ENCODE assay signal across 1 cellular context in the genomic region with DNA sequence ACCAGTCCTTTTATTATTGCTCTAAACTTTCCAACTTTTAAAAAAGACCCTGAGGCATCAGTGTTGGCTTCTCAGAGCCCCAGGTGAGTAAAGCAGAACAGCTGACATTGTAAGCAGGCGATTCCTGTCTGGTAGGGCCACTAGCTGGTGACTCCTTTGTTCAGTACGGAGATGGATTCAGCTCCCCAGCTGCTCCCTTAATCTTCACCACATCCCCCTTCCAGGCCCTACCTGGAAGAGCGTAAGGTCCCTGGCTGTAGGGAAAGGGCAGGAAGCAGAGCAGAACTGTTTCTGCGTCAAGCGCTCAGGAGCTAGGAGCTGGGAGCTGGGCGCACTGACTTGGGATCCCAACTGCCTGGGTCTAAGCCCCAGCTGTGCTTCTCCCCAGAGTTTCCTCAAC.
TF ChIP-seq lines count a peak whose summit lies in the region.

No MANE protein-coding gene starts in this region.

TF ChIP-seq in WTC11, 78 proteins besides CTCF, POLR2A, EP300 and RAD21:
- peak; percentile 90 for TF ChIP-seq ZNF317 (CRISPR knock-in tag; IDR thresholded peaks at IDR 0.05; ENCODE audit: borderline replicate concordance, low read depth)
- TF ChIP-seq CREB1 (CRISPR knock-in tag; IDR thresholded peaks at IDR 0.05) = no peak
- no peak for TF ChIP-seq GABPB1 (CRISPR knock-in tag; IDR thresholded peaks at IDR 0.05)
- 0 out of 2 replicates have a peak, but pooled peaks have one; percentile 30 for TF ChIP-seq ZNF423 (CRISPR knock-in tag; IDR thresholded peaks at IDR 0.05)
- no peak for TF ChIP-seq CBFB (CRISPR knock-in tag; IDR thresholded peaks at IDR 0.05; ENCODE audit: low read depth)
